Comparison of ENCODE assay signal across 9 cellular contexts in genomic region chr20:37519508-37520416, GRCh38. TPM values are rescaled to one million over a fixed set of nuclear protein-coding genes. Genes with fewer than 3 reads are reported as not detected.
A peak's percentile ranks its signal among the peaks of the same experiment; 100 is the strongest.
DNase-seq lines count a peak whose midpoint lies in the region; ATAC-seq and TF ChIP-seq lines count a peak whose summit lies in the region.
"Had no signal": no experiment of that assay in that cellular context is flagged by ENCODE, and none has a peak within 500 bp of the region (broad histone marks: within the 10 kb centered on the region; RNA-seq: fewer than 3 reads in every experiment).

No MANE protein-coding gene starts in this region.

- H3K9me3 ChIP-seq in upper lobe of left lung, result no peaks in the 10 kb centered on the region
- no peaks in the 10 kb centered on the region for H3K9me3 ChIP-seq in T-helper 17 cell (ENCODE audit: control insufficient read depth, low read length, poor library complexity, severe bottlenecking)
- no peaks in the 10 kb centered on the region for H3K9me3 ChIP-seq in thyroid gland

- H3K4me3 ChIP-seq in upper lobe of left lung (no peak overlapping the region), thyroid gland (replicated peaks in 1 of 3) (no peak overlapping the region)
- H3K4me3 ChIP-seq: BLaER1 treated with 17β-estradiol and CSF1 and Interleukin-3, amounts not matched to agents 10 nM and 100 nM had no signal

- in situ Hi-C loops in SK-MEL-5 (cut with HindIII; ENCODE audit: low pct_unique_long_range_greater_than_20kb, low sequenced_read_pairs), result loop anchor here (25.0 kb wide), 1 partner anchor 257 kb away; the partner anchor contains the start of gene GHRH

- H3K4me1 Mint-ChIP-seq in activated naive CD4-positive, alpha-beta T cell treated with anti-CD3 and anti-CD28 coated beads, Interleukin-2, amount 50 U/mL, for 24 hours, result peaks cover 48% of the 10 kb centered on the region
- H3K4me1 Mint-ChIP-seq in T-helper 17 cell, result peaks cover 43% of the 10 kb centered on the region

- peaks cover 0 to 29% (median 4%) of the 10 kb centered on the region in 4 donors for H3K36me3 ChIP-seq in upper lobe of left lung
- peaks cover 7 to 16% of the 10 kb centered on the region in 2 donors for H3K36me3 ChIP-seq in thyroid gland

- 68 to 80% methylated on average over 36 to 39 of the region's 39 CpGs for WGBS in upper lobe of left lung, 2 donors
- 83 to 87% methylated on average over 37 to 39 of the region's 39 CpGs for WGBS in thyroid gland, 2 donors

- TF ChIP-seq POLR2A in upper lobe of left lung (IDR thresholded peaks at IDR 0.05), result no peak
- no peak for TF ChIP-seq POLR2A in thyroid gland (IDR thresholded peaks at IDR 0.05)

- H3K4me3 Mint-ChIP-seq in activated naive CD4-positive, alpha-beta T cell treated with anti-CD3 and anti-CD28 coated beads, Interleukin-2, amount 50 U/mL, for 24 hours, result peak overlapping the region; percentile 70
- no peak overlapping the region for H3K4me3 Mint-ChIP-seq in T-helper 17 cell

- no peak for TF ChIP-seq CTCF in upper lobe of left lung (IDR thresholded peaks at IDR 0.05)
- no peak for TF ChIP-seq CTCF in thyroid gland (IDR thresholded peaks at IDR 0.05)

- H3K27ac ChIP-seq in upper lobe of left lung (peak overlapping the region; percentile 6 to 82 (median 46)), thyroid gland (peak overlapping the region in 1 of 3 donors; percentile 31)
- H3K27ac ChIP-seq: BLaER1 treated with 17β-estradiol and CSF1 and Interleukin-3, amounts not matched to agents 10 nM and 100 nM had no signal

- intact Hi-C loops in thyroid gland (cut with DNase I), result no loop called here

- H3K27me3 ChIP-seq in upper lobe of left lung, result no peaks in the 10 kb centered on the region
- H3K27me3 ChIP-seq in thyroid gland, result no peaks in the 10 kb centered on the region

- H3K27ac Mint-ChIP-seq in activated naive CD4-positive, alpha-beta T cell treated with anti-CD3 and anti-CD28 coated beads, Interleukin-2, amount 50 U/mL, for 24 hours, result no peak overlapping the region
- no peak overlapping the region for H3K27ac Mint-ChIP-seq in T-helper 17 cell

- H3K4me1 ChIP-seq in upper lobe of left lung, result peaks cover 48 to 73% (median 51%) of the 10 kb centered on the region in 4 donors
- H3K4me1 ChIP-seq in thyroid gland, result peaks cover 3 to 18% of the 10 kb centered on the region in 2 donors

- H3K36me3 Mint-ChIP-seq in activated naive CD4-positive, alpha-beta T cell treated with anti-CD3 and anti-CD28 coated beads, Interleukin-2, amount 50 U/mL, for 24 hours, result peaks cover 11% of the 10 kb centered on the region
- peaks cover 6% of the 10 kb centered on the region for H3K36me3 Mint-ChIP-seq in T-helper 17 cell (ENCODE audit: low read depth)

- H3K9me3 Mint-ChIP-seq in activated naive CD4-positive, alpha-beta T cell treated with anti-CD3 and anti-CD28 coated beads, Interleukin-2, amount 50 U/mL, for 24 hours, result no peaks in the 10 kb centered on the region

- H3K27me3 Mint-ChIP-seq in activated naive CD4-positive, alpha-beta T cell treated with anti-CD3 and anti-CD28 coated beads, Interleukin-2, amount 50 U/mL, for 24 hours, result no peaks in the 10 kb centered on the region
- H3K27me3 Mint-ChIP-seq in T-helper 17 cell, result no peaks in the 10 kb centered on the region

- no peak for DNase-seq in activated naive CD4-positive, alpha-beta T cell treated with Interleukin-2 at 50 U/mL for 16 hours
- DNase-seq in SK-MEL-5 (ENCODE audit: low read depth, low spot score), result peak; percentile 29
- peak; percentile 46 for DNase-seq in iPS-NIHi7 (ENCODE audit: extremely low spot score)
- DNase-seq in upper lobe of left lung, result peak; percentile 19 to 68
- DNase-seq in T-helper 17 cell, result no peak
- DNase-seq in thyroid gland, result no peak

- no peak for TF ChIP-seq EP300 in upper lobe of left lung (IDR thresholded peaks at IDR 0.05)

- ATAC-seq in upper lobe of left lung (ENCODE audit: low FRiP score in 2 of 2), result no peak
- ATAC-seq in T-helper 17 cell, result no peak
- ATAC-seq in GM19351 (IDR thresholded peaks at IDR 0.05; ENCODE audit: unreplicated experiment), result no peak

RNA-seq across cellular contexts. Expression of gene NNAT, which starts 1.3 kb away (rescaled TPM):
- not detected in 2 replicates for total RNA-seq in SK-MEL-5 (2014; rRNA removed; shearing (Covaris generic))
- polyA plus RNA-seq in SK-MEL-5 (2015; cell fraction: cytosol; rRNA removed), result not detected in 2 replicates
- polyA plus RNA-seq in SK-MEL-5 (2015; cell fraction: nucleus; rRNA removed), result not detected in 2 replicates
- total RNA-seq in upper lobe of left lung (1 to 10 TPM in 2 of 6 donors, under 1 TPM in 2, not detected in 2; 0.66 to 1.2 (median 0.95) TPM), T-helper 17 cell (not detected), thyroid gland (1 to 10 TPM in 3 of 4 donors, under 1 TPM in 1; 0.45 to 4.9 (median 1.6) TPM)

RNA-seq across cellular contexts. Expression of gene BLCAP, which starts 7.9 kb away (rescaled TPM):
- total RNA-seq in SK-MEL-5 (2014; rRNA removed; shearing (Covaris generic)), result 49.5 and 50.7 TPM in 2 replicates
- 81.9 and 82.5 TPM in 2 replicates for polyA plus RNA-seq in SK-MEL-5 (2015; cell fraction: cytosol; rRNA removed)
- polyA plus RNA-seq in SK-MEL-5 (2015; cell fraction: nucleus; rRNA removed), result 59.2 and 70.5 TPM in 2 replicates
- total RNA-seq in upper lobe of left lung, result 10 to 100 TPM; 53.4 to 79.6 (median 66.6) TPM
- total RNA-seq in T-helper 17 cell, result 10 to 100 TPM; 56.9 to 65.0 TPM
- total RNA-seq in thyroid gland, result 10 to 100 TPM; 56.6 to 80.3 (median 64.5) TPM

Comparison
In these comparisons a context has a peak if more than half of its experiments do, and no peak if none do; other contexts are left out.
1. DNase-seq: peak in SK-MEL-5 (single experiment), iPS-NIHi7 (single experiment) and upper lobe of left lung (2 of 2); none in activated naive CD4-positive, alpha-beta T cell treated with Interleukin-2 at 50 U/mL for 16 hours (single experiment), T-helper 17 cell (0 of 3) and thyroid gland (0 of 2).